29 cellular contexts compared by ENCODE assay signal in genomic region chr4:8639777-8640720, GRCh38. TPM values are rescaled to one million over a fixed set of nuclear protein-coding genes. Genes with fewer than 3 reads are reported as not detected.
DNase-seq lines count a peak whose midpoint lies in the region; ATAC-seq and TF ChIP-seq lines count a peak whose summit lies in the region.
"Had no signal": no experiment of that assay in that cellular context is flagged by ENCODE, and none has a peak within 500 bp of the region (broad histone marks: within the 10 kb centered on the region; RNA-seq: fewer than 3 reads in every experiment).

No MANE protein-coding gene starts in this region.

- H2BK15ac ChIP-seq in neuronal stem cell (ENCODE audit: low read length), result no peak overlapping the region

- H4K8ac ChIP-seq in neuronal stem cell (ENCODE audit: low read depth, low read length), result no peak overlapping the region

- H4K91ac ChIP-seq in neuronal stem cell (ENCODE audit: low read depth, low read length, poor library complexity), result no peak overlapping the region

- H3K4me2 ChIP-seq in neuronal stem cell (ENCODE audit: insufficient read depth, low read length, poor library complexity, severe bottlenecking), result no peak overlapping the region

- H3K23ac ChIP-seq in neuronal stem cell (ENCODE audit: low read depth, low read length, poor library complexity), result no peak overlapping the region

- no peaks in the 10 kb centered on the region for H3K27me3 ChIP-seq in right cardiac atrium (ENCODE audit: control insufficient read depth, insufficient read depth)
- H3K27me3 ChIP-seq in neuronal stem cell (ENCODE audit: control insufficient read depth in 3 of 3, insufficient read depth in 3 of 3, low read depth in 1 of 3, low read length in 3 of 3), result peaks cover 0 to 9% (median 1%) of the 10 kb centered on the region in 3 experiments
- H3K27me3 ChIP-seq: adrenal gland, body of pancreas, Peyer's patch had no signal

- H2AK5ac ChIP-seq in neuronal stem cell (ENCODE audit: low read depth, low read length), result no peak overlapping the region

- no peak overlapping the region for H2AFZ ChIP-seq in neuronal stem cell (ENCODE audit: low read length)
- H2AFZ ChIP-seq: GM23248 had no signal

- H3K18ac ChIP-seq in neuronal stem cell (ENCODE audit: low read length), result peak overlapping the region; percentile 8

- H3K36me3 Mint-ChIP-seq in CD14-positive monocyte, result no peaks in the 10 kb centered on the region
- H3K36me3 Mint-ChIP-seq: stimulated activated effector memory CD8-positive, alpha-beta T cell treated with anti-CD3 and anti-CD28 coated beads, Interleukin-12 subunit alpha, Interleukin-12 subunit beta, amount 100 ng/mL, for 72 hours had no signal

- intact Hi-C loops in CD14-positive monocyte (cut with micrococcal nuclease), result no loop called here
- intact Hi-C loops in right cardiac atrium (cut with DNase I), result no loop called here

- H3K27me3 Mint-ChIP-seq in CD14-positive monocyte (ENCODE audit: low read depth in 3 of 3), result peaks cover 3 to 8% (median 7%) of the 10 kb centered on the region in 3 donors
- H3K27me3 Mint-ChIP-seq: activated CD4-positive, alpha-beta T cell treated with anti-CD3 and anti-CD28 coated beads for 36 hours had no signal

- ATAC-seq in right cardiac atrium (no peak), GM21447 (IDR thresholded peaks at IDR 0.05; ENCODE audit: unreplicated experiment) (no peak)
- ATAC-seq: activated CD4-positive, alpha-beta T cell treated with anti-CD3 and anti-CD28 coated beads for 36 hours; body of pancreas; esophagus mucosa; psoas muscle; stimulated activated effector memory CD8-positive, alpha-beta T cell treated with anti-CD3 and anti-CD28 coated beads, Interleukin-12 subunit alpha, Interleukin-12 subunit beta, amount 100 ng/mL, for 72 hours had no signal

- no peak overlapping the region for H3K27ac ChIP-seq in right cardiac atrium (ENCODE audit: low read length)
- no peak overlapping the region for H3K27ac ChIP-seq in neuronal stem cell (replicated peaks; ENCODE audit: low read length)
- H3K27ac ChIP-seq: 22Rv1, adrenal gland, body of pancreas, GM23248, Peyer's patch, psoas muscle had no signal

- H2BK5ac ChIP-seq in neuronal stem cell (ENCODE audit: low read length), result no peak overlapping the region

- H3K14ac ChIP-seq in neuronal stem cell (ENCODE audit: low read length), result no peak overlapping the region

- no peak overlapping the region for H2BK120ac ChIP-seq in neuronal stem cell (ENCODE audit: low read depth, low read length)

- no peak overlapping the region for H2BK12ac ChIP-seq in neuronal stem cell (ENCODE audit: low read length)

- peaks cover 2% of the 10 kb centered on the region for H3K79me1 ChIP-seq in neuronal stem cell (ENCODE audit: low read depth, low read length)

- no peak overlapping the region for H3K9ac ChIP-seq in neuronal stem cell (ENCODE audit: low read depth, low read length, poor library complexity)
- H3K9ac ChIP-seq: GM23248 had no signal

- peak overlapping the region in 1 of 7 donors; percentile 21 for H3K27ac Mint-ChIP-seq in CD14-positive monocyte
- H3K27ac Mint-ChIP-seq: activated CD4-positive, alpha-beta T cell treated with anti-CD3 and anti-CD28 coated beads for 36 hours; T-helper 2 cell treated with Interferon-gamma antibody and Interleukin-4, amounts not matched to agents 5 μg/mL and 100 μg/mL, for 36 hours had no signal

- 84% methylated on average over 26 of the region's 26 CpGs for WGBS in right cardiac atrium
- WGBS in neuronal stem cell (ENCODE audit: extremely low coverage in 2 of 2, insufficient read length in 2 of 2, insufficient replicate concordance in 1 of 2), 2 donors, result no CpG with 5 or more reads among the region's 26 CpGs

- no peaks in the 10 kb centered on the region for H3K9me3 ChIP-seq in right cardiac atrium (ENCODE audit: control insufficient read depth, low read length)
- peaks cover 0 to 3% of the 10 kb centered on the region in 2 donors for H3K9me3 ChIP-seq in neuronal stem cell (replicated peaks in 1 of 2; ENCODE audit: control insufficient read depth in 2 of 2, insufficient read depth in 1 of 2, low read depth in 1 of 2, low read length in 2 of 2)
- H3K9me3 ChIP-seq: adrenal gland, body of pancreas, Peyer's patch, psoas muscle had no signal

- peak; percentile 15 for DNase-seq in DMS79 treated with DMSO at 0.1 percent for 48 hours (lab: John Stamatoyannopoulos, UW)
- no peak for DNase-seq in DMS79 (lab: John Stamatoyannopoulos, UW)
- DNase-seq in CD14-positive monocyte (ENCODE audit: low spot score), result peak; percentile 38
- peak in 2 of 3 donors; percentile 21 to 30 for DNase-seq in right cardiac atrium
- no peak for DNase-seq in neuronal stem cell (ENCODE audit: low spot score)
- DNase-seq in ecto neural progenitor cell (ENCODE audit: low spot score), result no peak
- DNase-seq in activated CD4-positive, alpha-beta T cell treated with anti-CD3 and anti-CD28 coated beads, Interleukin-2, amount 50 U/mL, for 1 hour, result no peak
- DNase-seq: activated CD4-positive, alpha-beta T cell treated with anti-CD3 and anti-CD28 coated beads for 36 hours; activated gamma-delta T cell; adrenal gland; dermis blood vessel endothelial cell; DND-41; GF-D8; GM23248; Kasumi-1; mesendoderm; NCI-H1436; NCI-H2081; NCI-H2227 treated with DMSO at 0.1 percent for 48 hours; NCI-H774; occipital lobe had no signal

- no peak for TF ChIP-seq CTCF in CD14-positive monocyte (IDR thresholded peaks at IDR 0.05)

- no peak overlapping the region for H3K4me3 ChIP-seq in right cardiac atrium (ENCODE audit: low read length)
- H3K4me3 ChIP-seq in neuronal stem cell (ENCODE audit: low read length in 2 of 2), result no peak overlapping the region
- H3K4me3 ChIP-seq: adrenal gland, body of pancreas, GM23248, Peyer's patch, psoas muscle had no signal

- H3K36me3 ChIP-seq in neuronal stem cell (replicated peaks in 1 of 2; ENCODE audit: control insufficient read depth in 2 of 2, insufficient read depth in 2 of 2, low read length in 2 of 2), result no peaks in the 10 kb centered on the region
- H3K36me3 ChIP-seq: adrenal gland, Peyer's patch had no signal

- no peaks in the 10 kb centered on the region for H3K4me1 ChIP-seq in right cardiac atrium (ENCODE audit: control insufficient read depth, insufficient read depth, low read length)
- H3K4me1 ChIP-seq in neuronal stem cell (ENCODE audit: control insufficient read depth in 2 of 2, insufficient read depth in 1 of 2, low read depth in 1 of 2, low read length in 2 of 2), result peaks cover 0 to 7% of the 10 kb centered on the region in 2 donors
- H3K4me1 ChIP-seq: adrenal gland, body of pancreas, Peyer's patch, psoas muscle had no signal

- no peaks in the 10 kb centered on the region for H3K4me1 Mint-ChIP-seq in CD14-positive monocyte
- H3K4me1 Mint-ChIP-seq: activated CD4-positive, alpha-beta T cell treated with anti-CD3 and anti-CD28 coated beads for 36 hours had no signal

- H3K4ac ChIP-seq in neuronal stem cell (ENCODE audit: low read length), result no peak overlapping the region

- H3K4me3 Mint-ChIP-seq in CD14-positive monocyte, result no peak overlapping the region
- H3K4me3 Mint-ChIP-seq: activated CD4-positive, alpha-beta T cell treated with anti-CD3 and anti-CD28 coated beads for 36 hours; stimulated activated effector memory CD8-positive, alpha-beta T cell treated with anti-CD3 and anti-CD28 coated beads, Interleukin-12 subunit alpha, Interleukin-12 subunit beta, amount 100 ng/mL, for 72 hours; T-helper 2 cell treated with Interferon-gamma antibody and Interleukin-4, amounts not matched to agents 5 μg/mL and 100 μg/mL, for 36 hours had no signal

- peaks cover 0 to 3% (median 0%) of the 10 kb centered on the region in 7 donors for H3K9me3 Mint-ChIP-seq in CD14-positive monocyte
- H3K9me3 Mint-ChIP-seq: stimulated activated effector memory CD8-positive, alpha-beta T cell treated with anti-CD3 and anti-CD28 coated beads, Interleukin-12 subunit alpha, Interleukin-12 subunit beta, amount 100 ng/mL, for 72 hours; T-helper 2 cell treated with Interferon-gamma antibody and Interleukin-4, amounts not matched to agents 5 μg/mL and 100 μg/mL, for 36 hours had no signal

RNA-seq across cellular contexts. Expression of gene CPZ, which starts 47.5 kb away (rescaled TPM):
- polyA plus RNA-seq in CD14-positive monocyte (not detected), right cardiac atrium (1.5 TPM)
- 1 to 10 TPM in 3 of 4 donors, under 1 TPM in 1; 0.34 to 1.3 (median 1.1) TPM for total RNA-seq in right cardiac atrium
- 6.7 TPM for polyA plus RNA-seq in neuronal stem cell (2013, experiment 1 of 2)
- polyA plus RNA-seq in neuronal stem cell (2013, experiment 2 of 2), result 6.7 TPM
- total RNA-seq: activated CD4-positive, alpha-beta T cell treated with anti-CD3 and anti-CD28 coated beads for 36 hours; dermis blood vessel endothelial cell; psoas muscle had no signal

RNA-seq across cellular contexts. Expression of gene GPR78, which starts 59.9 kb away (rescaled TPM):
- polyA plus RNA-seq in CD14-positive monocyte, result not detected
- under 1 TPM in 1 of 4 donors, not detected in 3; 0.12 TPM for total RNA-seq in right cardiac atrium
- 0.09 TPM for polyA plus RNA-seq in right cardiac atrium
- 0.22 TPM for polyA plus RNA-seq in neuronal stem cell (2013, experiment 1 of 2)
- polyA plus RNA-seq in neuronal stem cell (2013, experiment 2 of 2), result 0.15 TPM
- total RNA-seq: activated CD4-positive, alpha-beta T cell treated with anti-CD3 and anti-CD28 coated beads for 36 hours; body of pancreas; dermis blood vessel endothelial cell; GM23248; occipital lobe; Peyer's patch; psoas muscle had no signal
- polyA plus RNA-seq: psoas muscle had no signal

Comparison
In these comparisons a context has a peak if more than half of its experiments do, and no peak if none do; other contexts are left out.
1. DNase-seq: peak in DMS79 treated with DMSO at 0.1 percent for 48 hours (single experiment), CD14-positive monocyte (single experiment) and right cardiac atrium (2 of 3); none in DMS79 (single experiment), neuronal stem cell (single experiment), ecto neural progenitor cell (single experiment) and activated CD4-positive, alpha-beta T cell treated with anti-CD3 and anti-CD28 coated beads, Interleukin-2, amount 50 U/mL, for 1 hour (single experiment).